ENCODE assay signal across 16 cellular contexts in the genomic region with DNA sequence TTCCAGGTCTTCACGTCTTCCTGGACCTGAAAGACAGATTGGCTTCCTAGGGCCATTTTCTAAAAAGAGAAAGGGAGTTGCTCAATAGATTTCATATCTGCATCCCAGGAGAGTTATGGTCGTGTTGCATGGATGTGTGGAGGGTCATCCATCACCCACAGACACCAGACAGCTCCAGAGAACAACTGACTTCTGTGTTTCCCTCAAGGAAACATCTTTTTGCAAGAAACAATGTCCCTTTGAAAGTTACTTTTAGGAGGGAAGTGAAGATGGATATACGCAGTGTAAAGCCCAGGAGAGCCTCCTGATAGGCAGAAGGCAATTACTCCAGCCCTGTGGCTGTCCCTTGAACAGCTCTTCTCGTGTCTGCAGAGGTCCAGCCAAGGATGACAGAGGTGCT.
DNase-seq lines count a peak whose midpoint lies in the region; FAIRE-seq and TF ChIP-seq lines count a peak whose summit lies in the region.
"Had no signal": no experiment of that assay in that cellular context is flagged by ENCODE, and none has a peak within 500 bp of the region (broad histone marks: within the 10 kb centered on the region; RNA-seq: fewer than 3 reads in every experiment).

No MANE protein-coding gene starts in this region.

- no peak overlapping the region for H3K27ac ChIP-seq in MM.1S (ENCODE audit: low read length)
- H3K27ac ChIP-seq in OCI-LY7 (ENCODE audit: low read depth, low read length, poor library complexity, severe bottlenecking): no peak overlapping the region
- H3K27ac ChIP-seq in coronary artery: no peak overlapping the region
- H3K27ac ChIP-seq: BLaER1, C4-2B had no signal

- POLR2A ChIA-PET in OCI-LY7 (lab: Charles Lee): no interaction called here

- peak; percentile 70 for FAIRE-seq in bronchial epithelial cell (lab: Jason Lieb, UNC)
- FAIRE-seq: D721Med, GM12891 had no signal

- DNase-seq in COLO829 (ENCODE audit: low spot score) (peak; percentile 79), MM.1S (no peak), bronchial epithelial cell (ENCODE audit: low read depth) (no peak), OCI-LY7 (ENCODE audit: low spot score) (no peak), SIG-M5 (lab: John Stamatoyannopoulos, UW) (no peak), coronary artery (ENCODE audit: low spot score) (no peak)
- DNase-seq: CD8-positive, alpha-beta T cell; DMS 273 treated with DMSO at 0.1 percent for 48 hours; DMS79; GF-D8; H9 had no signal

- intact Hi-C loops in OCI-LY7 (cut with micrococcal nuclease; ENCODE audit: unreplicated experiment): no loop called here

- BruUV-seq in OCI-LY7 (replicated peaks; lab: Mats Ljungman, UMichigan): no TSS peak

- H3K27me3 ChIP-seq in MM.1S (replicated peaks; ENCODE audit: insufficient read depth, low read length) (no peaks in the 10 kb centered on the region), bronchial epithelial cell (ENCODE audit: control insufficient read depth, insufficient read depth, low read length) (no peaks in the 10 kb centered on the region)
- H3K27me3 ChIP-seq: BLaER1 had no signal

- H3K9ac ChIP-seq in MM.1S (ENCODE audit: low read length): no peak overlapping the region
- H3K9ac ChIP-seq: BLaER1 had no signal

- H3K4me1 ChIP-seq in MM.1S (ENCODE audit: low read length): peaks cover 22% of the 10 kb centered on the region
- H3K4me1 ChIP-seq in OCI-LY7 (ENCODE audit: insufficient read depth, low read length, poor library complexity, severe bottlenecking): peaks cover 20% of the 10 kb centered on the region

- H3K4me2 ChIP-seq in MM.1S (ENCODE audit: low read depth, low read length): peak overlapping the region; percentile 32; the same call in 1 of the 2 replicates
- H3K4me2 ChIP-seq in OCI-LY7 (ENCODE audit: low read length): no peak overlapping the region
- H3K4me2 ChIP-seq: BLaER1, GM23338 had no signal

- no peak overlapping the region for H2AFZ ChIP-seq in MM.1S (ENCODE audit: low read length)
- no peak overlapping the region for H2AFZ ChIP-seq in OCI-LY7 (ENCODE audit: low read length)
- H2AFZ ChIP-seq: GM23338 had no signal

- no peaks in the 10 kb centered on the region for H3K9me3 ChIP-seq in MM.1S (replicated peaks; ENCODE audit: insufficient read depth, low read length)
- no peaks in the 10 kb centered on the region for H3K9me3 ChIP-seq in OCI-LY7 (ENCODE audit: low read length)
- H3K9me3 ChIP-seq: BLaER1 had no signal

- H4K20me1 ChIP-seq in MM.1S (ENCODE audit: insufficient read depth, low read length) (no peaks in the 10 kb centered on the region), OCI-LY7 (ENCODE audit: insufficient read depth, low read length) (no peaks in the 10 kb centered on the region)
- H4K20me1 ChIP-seq: BLaER1 had no signal

- H3K79me2 ChIP-seq in MM.1S (ENCODE audit: low read length): no peaks in the 10 kb centered on the region
- H3K79me2 ChIP-seq in OCI-LY7 (ENCODE audit: insufficient read depth, low read depth, low read length): no peaks in the 10 kb centered on the region

- peaks cover 22% of the 10 kb centered on the region for H3F3A ChIP-seq in MM.1S (ENCODE audit: insufficient read depth, low read length)

- TF ChIP-seq CTCF in MM.1S (IDR thresholded peaks at IDR 0.05; ENCODE audit: low read length): no peak
- TF ChIP-seq CTCF in bronchial epithelial cell (IDR thresholded peaks at IDR 0.05; ENCODE audit: insufficient read depth, low read length, severe bottlenecking): no peak
- no peak for TF ChIP-seq CTCF in OCI-LY7 (conservative IDR thresholded peaks at IDR 0.05; ENCODE audit: low read length)
- no peak for TF ChIP-seq CTCF in coronary artery (IDR thresholded peaks at IDR 0.05)

- no peaks in the 10 kb centered on the region for H3K9me2 ChIP-seq in MM.1S (replicated peaks; ENCODE audit: insufficient read depth, low read length)
- no peaks in the 10 kb centered on the region for H3K9me2 ChIP-seq in OCI-LY7 (ENCODE audit: insufficient read depth, low read length)

- H3K36me3 ChIP-seq in MM.1S (replicated peaks; ENCODE audit: insufficient read depth, low read length) (no peaks in the 10 kb centered on the region), bronchial epithelial cell (ENCODE audit: control insufficient read depth, insufficient read depth, low read length) (no peaks in the 10 kb centered on the region), OCI-LY7 (ENCODE audit: insufficient read depth, low read length) (no peaks in the 10 kb centered on the region)
- H3K36me3 ChIP-seq: BLaER1 had no signal

- H3K4me3 ChIP-seq in MM.1S (ENCODE audit: low read length): no peak overlapping the region
- no peak overlapping the region for H3K4me3 ChIP-seq in bronchial epithelial cell (ENCODE audit: low read depth, low read length)
- H3K4me3 ChIP-seq in OCI-LY7 (ENCODE audit: low read depth, low read length, poor library complexity, severe bottlenecking): no peak overlapping the region
- H3K4me3 ChIP-seq in coronary artery: no peak overlapping the region
- H3K4me3 ChIP-seq: BLaER1, GM23338 had no signal

- CTCF ChIA-PET in OCI-LY7 (lab: Charles Lee; ENCODE audit: unreplicated experiment): no interaction called here
